ENCODE assay signal across 1 cellular context in the genomic region with DNA sequence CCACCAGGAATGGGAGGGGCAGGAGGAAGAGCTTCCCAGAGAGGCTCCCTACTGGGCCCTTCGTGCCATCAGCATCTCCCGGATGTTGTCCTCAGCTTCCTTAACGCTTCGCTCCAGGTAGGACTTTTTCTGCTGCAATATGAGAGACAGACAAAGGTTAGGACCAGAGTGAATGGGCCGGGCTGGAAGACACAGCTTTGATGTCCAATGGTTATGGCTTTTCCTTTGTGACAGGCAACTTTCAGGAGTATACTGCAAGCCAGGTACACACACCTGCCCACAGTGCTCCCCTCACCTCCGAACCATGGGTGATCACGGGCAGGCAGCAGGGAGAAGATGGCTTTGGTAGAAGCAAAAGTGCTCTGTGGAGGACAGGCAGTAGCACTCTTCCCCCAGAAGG.
TF ChIP-seq lines count a peak whose summit lies in the region.

No MANE protein-coding gene starts in this region.

TF ChIP-seq in endothelial cell of umbilical vein, 7 proteins besides CTCF, POLR2A, EP300 and RAD21:
- TF ChIP-seq, protein P1, sequence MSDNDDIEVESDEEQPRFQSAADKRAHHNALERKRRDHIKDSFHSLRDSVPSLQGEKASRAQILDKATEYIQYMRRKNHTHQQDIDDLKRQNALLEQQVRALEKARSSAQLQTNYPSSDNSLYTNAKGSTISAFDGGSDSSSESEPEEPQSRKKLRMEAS (IDR thresholded peaks at IDR 0.05; ENCODE audit: insufficient read depth, insufficient read length), result no peak
- no peak for TF ChIP-seq FOS (IDR thresholded peaks at IDR 0.05; ENCODE audit: borderline replicate concordance, insufficient read depth, low read length)
- no peak for TF ChIP-seq EZH2 (IDR thresholded peaks at IDR 0.05; ENCODE audit: borderline replicate concordance, low read depth, low read length, severe bottlenecking)
- no peak for TF ChIP-seq MYC (IDR thresholded peaks at IDR 0.05; ENCODE audit: low read depth, low read length)
- TF ChIP-seq GATA2 (IDR thresholded peaks at IDR 0.05; ENCODE audit: insufficient read depth, insufficient read length, low read depth, low read length), result no peak
- no peak for TF ChIP-seq POLR2AphosphoS5 (IDR thresholded peaks at IDR 0.05; ENCODE audit: insufficient read depth, low read depth, low read length)
- no peak for TF ChIP-seq JUN (IDR thresholded peaks at IDR 0.05; ENCODE audit: borderline replicate concordance, insufficient read depth, insufficient read length, low read depth)
